ENCODE assay signal across 25 cellular contexts in genomic region chr1:168822911-168823310, GRCh38.
"Had no signal": no experiment of that assay in that cellular context is flagged by ENCODE, and none has a peak within 500 bp of the region (broad histone marks: within the 10 kb centered on the region; RNA-seq: fewer than 3 reads in every experiment).

No MANE protein-coding gene starts in this region.

- H3K27ac ChIP-seq: adrenal gland, body of pancreas, colonic mucosa had no signal

- DNase-seq: activated CD4-positive, alpha-beta memory T cell treated with anti-CD3 and anti-CD28 coated beads for 36 hours; activated CD4-positive, alpha-beta T cell treated with anti-CD3 and anti-CD28 coated beads for 36 hours; activated CD4-positive, alpha-beta T cell treated with anti-CD3 and anti-CD28 coated beads, Interleukin-2, amount 10 ng/mL, durations not matched to agents 24 days and 14 days; activated CD4-positive, CD25-positive, alpha-beta regulatory T cell; activated CD4-positive, CD25-positive, alpha-beta regulatory T cell treated with anti-CD3 and anti-CD28 coated beads, Interleukin-2, amount 50 U/mL, for 72 hours; activated CD8-positive, alpha-beta memory T cell treated with anti-CD3 and anti-CD28 coated beads, Interleukin-2, amount 10 ng/mL, durations not matched to agents 7 days and 5 days; activated CD8-positive, alpha-beta memory T cell treated with anti-CD3 and anti-CD28 coated beads, Interleukin-2, amount 50 U/mL, for 4 hours; activated CD8-positive, alpha-beta T cell treated with anti-CD3 and anti-CD28 coated beads, Interleukin-2, amount 10 ng/mL, durations not matched to agents 7 days and 5 days; activated effector memory CD4-positive, alpha-beta T cell treated with anti-CD3 and anti-CD28 coated beads, Interleukin-2, amount 50 U/mL, for 16 hours; activated naive CD4-positive, alpha-beta T cell treated with anti-CD3 and anti-CD28 coated beads for 36 hours; activated naive CD8-positive, alpha-beta T cell treated with anti-CD3 and anti-CD28 coated beads for 36 hours; activated naive CD8-positive, alpha-beta T cell treated with anti-CD3 and anti-CD28 coated beads, Interleukin-2, amount 50 U/mL, for 24 hours; activated T-cell treated with anti-CD3 and anti-CD28 coated beads, Interleukin-2, amount 50 U/mL, for 1 hour; activated T-cell treated with anti-CD3 and anti-CD28 coated beads, Interleukin-2, amount 50 U/mL, for 48 hours; adrenal gland; amygdala; aorta; body of pancreas; colonic mucosa; effector memory CD4-positive, alpha-beta T cell; endodermal cell; foreskin fibroblast; head of caudate nucleus; T-helper 2 cell had no signal

- H3K4me3 ChIP-seq: adrenal gland, body of pancreas, colonic mucosa had no signal

- H3K27me3 ChIP-seq: adrenal gland, body of pancreas, colonic mucosa had no signal

- ATAC-seq: activated CD4-positive, alpha-beta T cell treated with anti-CD3 and anti-CD28 coated beads for 36 hours; activated CD8-positive, alpha-beta memory T cell treated with anti-CD3 and anti-CD28 coated beads, Interleukin-2, amount 10 ng/mL, durations not matched to agents 7 days and 5 days; activated CD8-positive, alpha-beta T cell treated with anti-CD3 and anti-CD28 coated beads, Interleukin-2, amount 10 ng/mL, durations not matched to agents 7 days and 5 days; activated naive CD8-positive, alpha-beta T cell treated with anti-CD3 and anti-CD28 coated beads, Interleukin-2, amount 50 U/mL, for 24 hours; body of pancreas; esophagus mucosa had no signal

- H3K4me1 ChIP-seq: adrenal gland, body of pancreas, colonic mucosa had no signal

- H3K36me3 ChIP-seq: adrenal gland, colonic mucosa had no signal

- H3K9me3 ChIP-seq: adrenal gland, body of pancreas, colonic mucosa had no signal
